17 cellular contexts compared by ENCODE assay signal in the genomic region with DNA sequence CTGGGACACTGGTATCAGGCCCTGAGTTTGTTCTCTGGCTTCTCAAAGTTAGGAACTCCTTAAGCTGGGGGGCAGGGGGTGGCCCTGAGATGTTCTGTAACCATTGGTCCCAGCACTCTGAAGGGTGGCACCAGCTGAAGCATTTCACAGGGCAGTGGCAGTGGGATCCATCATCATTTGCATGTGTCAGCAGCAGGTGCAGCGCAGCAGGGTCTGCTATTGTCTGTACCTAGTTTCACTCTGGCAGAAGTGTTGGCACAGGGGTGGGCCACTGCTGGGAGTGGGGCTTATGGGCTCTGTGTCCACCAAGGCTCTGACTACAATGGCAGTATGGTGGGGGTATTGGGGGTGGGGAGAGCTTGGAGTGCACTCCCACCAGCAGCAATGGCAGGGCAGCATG.
DNase-seq lines count a peak whose midpoint lies in the region; ATAC-seq lines count a peak whose summit lies in the region.
"Had no signal": no experiment of that assay in that cellular context is flagged by ENCODE, and none has a peak within 500 bp of the region (broad histone marks: within the 10 kb centered on the region; RNA-seq: fewer than 3 reads in every experiment).

No MANE protein-coding gene starts in this region.

- H3K27ac ChIP-seq in neuronal stem cell (replicated peaks; ENCODE audit: low read length): no peak overlapping the region
- H3K27ac ChIP-seq in aorta (ENCODE audit: low read depth in 1 of 2, low read length in 2 of 2): no peak overlapping the region
- H3K27ac ChIP-seq: BLaER1 treated with 17β-estradiol and CSF1 and Interleukin-3, amounts not matched to agents 10 nM and 100 nM had no signal

- H2AFZ ChIP-seq in neuronal stem cell (ENCODE audit: low read length): no peak overlapping the region

- H3K36me3 ChIP-seq in neuronal stem cell (replicated peaks in 1 of 2; ENCODE audit: control insufficient read depth in 2 of 2, insufficient read depth in 2 of 2, low read length in 2 of 2) (no peaks in the 10 kb centered on the region), aorta (ENCODE audit: control insufficient read depth in 1 of 2, insufficient read depth in 2 of 2, low read length in 1 of 2) (no peaks in the 10 kb centered on the region)
- H3K36me3 ChIP-seq: BLaER1 treated with 17β-estradiol and CSF1 and Interleukin-3, amounts not matched to agents 10 nM and 100 nM; HAP-1 had no signal

- H4K8ac ChIP-seq in neuronal stem cell (ENCODE audit: low read depth, low read length): peak overlapping the region; percentile 43

- no peak overlapping the region for H3K4me3 Mint-ChIP-seq in stimulated activated naive CD8-positive, alpha-beta T cell treated with anti-CD3 and anti-CD28 coated beads, Interleukin-15, amount 100 ng/mL, for 72 hours
- H3K4me3 Mint-ChIP-seq: CD4-positive, CD25-positive, alpha-beta regulatory T cell had no signal

- H3K4me1 ChIP-seq in neuronal stem cell (ENCODE audit: control insufficient read depth in 2 of 2, insufficient read depth in 1 of 2, low read depth in 1 of 2, low read length in 2 of 2) (no peaks in the 10 kb centered on the region), aorta (ENCODE audit: control insufficient read depth in 1 of 2, insufficient read depth in 2 of 2, low read length in 2 of 2) (no peaks in the 10 kb centered on the region)
- H3K4me1 ChIP-seq: BLaER1 treated with 17β-estradiol and CSF1 and Interleukin-3, amounts not matched to agents 10 nM and 100 nM; HAP-1 had no signal

- no peak overlapping the region for H2BK120ac ChIP-seq in neuronal stem cell (ENCODE audit: low read depth, low read length)

- no peaks in the 10 kb centered on the region for H3K4me1 Mint-ChIP-seq in stimulated activated naive CD8-positive, alpha-beta T cell treated with anti-CD3 and anti-CD28 coated beads, Interleukin-15, amount 100 ng/mL, for 72 hours
- H3K4me1 Mint-ChIP-seq: CD4-positive, CD25-positive, alpha-beta regulatory T cell had no signal

- no peak overlapping the region for H3K27ac Mint-ChIP-seq in stimulated activated naive CD8-positive, alpha-beta T cell treated with anti-CD3 and anti-CD28 coated beads, Interleukin-15, amount 100 ng/mL, for 72 hours
- H3K27ac Mint-ChIP-seq: CD4-positive, CD25-positive, alpha-beta regulatory T cell had no signal

- H3K4me2 ChIP-seq in neuronal stem cell (ENCODE audit: insufficient read depth, low read length, poor library complexity, severe bottlenecking): no peak overlapping the region
- H3K4me2 ChIP-seq: BLaER1 treated with 17β-estradiol and CSF1 and Interleukin-3, amounts not matched to agents 10 nM and 100 nM had no signal

- no peak overlapping the region for H3K23ac ChIP-seq in neuronal stem cell (ENCODE audit: low read depth, low read length, poor library complexity)

- no peak overlapping the region for H2AK5ac ChIP-seq in neuronal stem cell (ENCODE audit: low read depth, low read length)

- H3K4me3 ChIP-seq in neuronal stem cell (ENCODE audit: low read length in 2 of 2) (no peak overlapping the region), aorta (ENCODE audit: low read length in 2 of 2) (no peak overlapping the region)
- H3K4me3 ChIP-seq: BLaER1 treated with 17β-estradiol and CSF1 and Interleukin-3, amounts not matched to agents 10 nM and 100 nM; GM12878; HAP-1 had no signal

- H3K9me3 Mint-ChIP-seq in stimulated activated naive CD8-positive, alpha-beta T cell treated with anti-CD3 and anti-CD28 coated beads, Interleukin-15, amount 100 ng/mL, for 72 hours: peaks cover 12 to 18% of the 10 kb centered on the region in 2 donors

- DNase-seq in NCI-H748 (lab: John Stamatoyannopoulos, UW; ENCODE audit: unreplicated experiment) (peak; percentile 23), NCI-H748 treated with DMSO at 0.1 percent for 48 hours (lab: John Stamatoyannopoulos, UW) (no peak), NCI-H526 (lab: John Stamatoyannopoulos, UW) (peak; percentile 6 to 80), neuronal stem cell (ENCODE audit: low spot score) (no peak), aorta (no peak), NCI-H1105 treated with DMSO at 0.1 percent for 48 hours (lab: John Stamatoyannopoulos, UW) (no peak)
- DNase-seq in stimulated activated naive CD8-positive, alpha-beta T cell treated with anti-CD3 and anti-CD28 coated beads, Interleukin-15, amount 100 ng/mL, for 72 hours: no peak
- DNase-seq: ACHN; Calu3; CD4-positive, CD25-positive, alpha-beta regulatory T cell; DMS79; GOT3 had no signal

- peak overlapping the region; percentile 38 for H3K18ac ChIP-seq in neuronal stem cell (ENCODE audit: low read length)

- H3K4ac ChIP-seq in neuronal stem cell (ENCODE audit: low read length): peak overlapping the region; percentile 23

- ATAC-seq in aorta (ENCODE audit: low FRiP score) (peak; percentile 46), HG03139 (IDR thresholded peaks at IDR 0.05; ENCODE audit: unreplicated experiment) (no peak)
- no peak for ATAC-seq in stimulated activated naive CD8-positive, alpha-beta T cell treated with anti-CD3 and anti-CD28 coated beads, Interleukin-15, amount 100 ng/mL, for 72 hours
- ATAC-seq: GM12878, HepG2 had no signal

- no peak overlapping the region for H2BK12ac ChIP-seq in neuronal stem cell (ENCODE audit: low read length)

- no peaks in the 10 kb centered on the region for H3K9me3 ChIP-seq in neuronal stem cell (replicated peaks in 1 of 2; ENCODE audit: control insufficient read depth in 2 of 2, insufficient read depth in 1 of 2, low read depth in 1 of 2, low read length in 2 of 2)
- no peaks in the 10 kb centered on the region for H3K9me3 ChIP-seq in aorta (ENCODE audit: control insufficient read depth, low read length)
- H3K9me3 ChIP-seq: HAP-1 had no signal

- H3K9ac ChIP-seq in neuronal stem cell (ENCODE audit: low read depth, low read length, poor library complexity): peak overlapping the region; percentile 44
- H3K9ac ChIP-seq: BLaER1 treated with 17β-estradiol and CSF1 and Interleukin-3, amounts not matched to agents 10 nM and 100 nM had no signal

- peak overlapping the region; percentile 71 for H3K14ac ChIP-seq in neuronal stem cell (ENCODE audit: low read length)

- no peak overlapping the region for H2BK15ac ChIP-seq in neuronal stem cell (ENCODE audit: low read length)

- intact Hi-C loops in aorta (cut with DNase I): no loop called here

- H3K79me1 ChIP-seq in neuronal stem cell (ENCODE audit: low read depth, low read length): no peaks in the 10 kb centered on the region

- no CpG with 5 or more reads among the region's 1 CpG for WGBS in neuronal stem cell (ENCODE audit: extremely low coverage in 2 of 2, insufficient read length in 2 of 2, insufficient replicate concordance in 1 of 2), 2 donors
- 86 to 91% methylated on average over 1 of the region's 1 CpG for whole genome bisulfite sequencing in aorta, 2 donors

- H3K27me3 ChIP-seq in neuronal stem cell (ENCODE audit: control insufficient read depth in 3 of 3, insufficient read depth in 3 of 3, low read depth in 1 of 3, low read length in 3 of 3) (no peaks in the 10 kb centered on the region), aorta (ENCODE audit: control insufficient read depth in 1 of 2, insufficient read depth in 2 of 2, low read length in 1 of 2) (no peaks in the 10 kb centered on the region)
- H3K27me3 ChIP-seq: BLaER1 treated with 17β-estradiol and CSF1 and Interleukin-3, amounts not matched to agents 10 nM and 100 nM had no signal

- H4K91ac ChIP-seq in neuronal stem cell (ENCODE audit: low read depth, low read length, poor library complexity): no peak overlapping the region

- H2BK5ac ChIP-seq in neuronal stem cell (ENCODE audit: low read length): no peak overlapping the region

- H3K27me3 Mint-ChIP-seq in stimulated activated naive CD8-positive, alpha-beta T cell treated with anti-CD3 and anti-CD28 coated beads, Interleukin-15, amount 100 ng/mL, for 72 hours: no peaks in the 10 kb centered on the region
- H3K27me3 Mint-ChIP-seq: CD4-positive, CD25-positive, alpha-beta regulatory T cell had no signal

Comparison
In these comparisons a context has a peak if more than half of its experiments do, and no peak if none do; other contexts are left out.
1. DNase-seq: peak in NCI-H748 (single experiment) and NCI-H526 (2 of 2); none in NCI-H748 treated with DMSO at 0.1 percent for 48 hours (single experiment), neuronal stem cell (single experiment), aorta (0 of 2), stimulated activated naive CD8-positive, alpha-beta T cell treated with anti-CD3 and anti-CD28 coated beads, Interleukin-15, amount 100 ng/mL, for 72 hours (0 of 2) and NCI-H1105 treated with DMSO at 0.1 percent for 48 hours (single experiment).